11 cellular contexts compared by ENCODE assay signal in genomic region chr20:45336530-45337366, GRCh38. TPM values are rescaled to one million over a fixed set of nuclear protein-coding genes. Genes with fewer than 3 reads are reported as not detected.
DNase-seq lines count a peak whose midpoint lies in the region; ATAC-seq and TF ChIP-seq lines count a peak whose summit lies in the region.
"Had no signal": no experiment of that assay in that cellular context is flagged by ENCODE, and none has a peak within 500 bp of the region (broad histone marks: within the 10 kb centered on the region; RNA-seq: fewer than 3 reads in every experiment).

No MANE protein-coding gene starts in this region.

- ATAC-seq in GM21786 (IDR thresholded peaks at IDR 0.05; ENCODE audit: unreplicated experiment) = no peak

- peak overlapping the region in 1 of 2 donors; percentile 56 for H3K9ac ChIP-seq in mucosa of rectum (ENCODE audit: low read depth in 1 of 2, low read length in 2 of 2)

- DNase-seq in A172 (ENCODE audit: low spot score) = peak; percentile 91
- peak; percentile 99 for DNase-seq in MG63
- peak; percentile 99 for DNase-seq in epithelial cell of esophagus (ENCODE audit: low read depth)
- no peak for DNase-seq in NCI-H187 treated with DMSO at 0.1 percent for 48 hours (lab: John Stamatoyannopoulos, UW)
- DNase-seq in activated effector memory CD4-positive, alpha-beta T cell treated with anti-CD3 and anti-CD28 coated beads, Interleukin-2, amount 50 U/mL, for 16 hours = no peak
- DNase-seq in stimulated activated CD4-positive, alpha-beta T cell treated with anti-CD3 and anti-CD28 coated beads, Interleukin-4, amount 100 ng/mL, for 24 hours = no peak
- DNase-seq: NCI-H1930 had no signal

- peaks cover 93% of the 10 kb centered on the region for H3K36me3 ChIP-seq in MG63
- peaks cover 15 to 25% of the 10 kb centered on the region in 2 donors for H3K36me3 ChIP-seq in mucosa of rectum (ENCODE audit: control insufficient read depth in 2 of 2, insufficient read depth in 2 of 2, low read length in 2 of 2)

- H3K27me3 ChIP-seq in MG63 (no peaks in the 10 kb centered on the region), mucosa of rectum (ENCODE audit: control insufficient read depth in 2 of 2, insufficient read depth in 2 of 2, low read length in 2 of 2) (no peaks in the 10 kb centered on the region)

- no peak overlapping the region for H3K4me3 ChIP-seq in MG63
- H3K4me3 ChIP-seq in epithelial cell of esophagus (ENCODE audit: low read length) = no peak overlapping the region
- peak overlapping the region in 1 of 2 donors; percentile 23 for H3K4me3 ChIP-seq in mucosa of rectum (ENCODE audit: low read length in 2 of 2)

- H3K4me1 ChIP-seq in mucosa of rectum (ENCODE audit: control insufficient read depth in 2 of 2, insufficient read depth in 2 of 2, low read length in 2 of 2) = peaks cover 49 to 56% of the 10 kb centered on the region in 2 donors

- H3K27ac ChIP-seq in mucosa of rectum (ENCODE audit: low read depth in 2 of 2, low read length in 2 of 2) = peak overlapping the region; percentile 82 to 83

- H3K9me3 ChIP-seq in MG63 = no peaks in the 10 kb centered on the region
- H3K9me3 ChIP-seq in mucosa of rectum (ENCODE audit: control insufficient read depth in 2 of 2, low read length in 2 of 2) = no peaks in the 10 kb centered on the region

- TF ChIP-seq CTCF in epithelial cell of esophagus (IDR thresholded peaks at IDR 0.05; ENCODE audit: insufficient read depth, low read depth, low read length, missing control alignments) = no peak

RNA-seq across cellular contexts. Expression of gene SDC4, which starts 11.5 kb away (rescaled TPM):
- 42.4 and 43.9 TPM in 2 replicates for total RNA-seq in A172 (2014; rRNA removed; shearing (Covaris generic))
- total RNA-seq in MG63 (2014; rRNA removed; shearing (Covaris generic); ENCODE audit: low replicate concordance) = 204 and 214 TPM in 2 replicates
- total RNA-seq: B cell had no signal

RNA-seq across cellular contexts. Expression of gene SYS1, which starts 26.2 kb away (rescaled TPM):
- total RNA-seq in A172 (2014; rRNA removed; shearing (Covaris generic)) = 14.5 and 18.6 TPM in 2 replicates
- total RNA-seq in MG63 (2014; rRNA removed; shearing (Covaris generic); ENCODE audit: low replicate concordance) = 24.5 and 32.3 TPM in 2 replicates

RNA-seq across cellular contexts. Expression of gene MATN4, which starts 28.6 kb away (rescaled TPM):
- total RNA-seq in A172 (2014; rRNA removed; shearing (Covaris generic)) = not detected in 2 replicates
- not detected in 2 replicates for total RNA-seq in MG63 (2014; rRNA removed; shearing (Covaris generic); ENCODE audit: low replicate concordance)
- total RNA-seq: B cell had no signal

RNA-seq across cellular contexts. Expression of gene RBPJL, which starts 30.1 kb away (rescaled TPM):
- not detected in 2 replicates for total RNA-seq in A172 (2014; rRNA removed; shearing (Covaris generic))
- not detected in 2 replicates for total RNA-seq in MG63 (2014; rRNA removed; shearing (Covaris generic); ENCODE audit: low replicate concordance)
- total RNA-seq: B cell, lower leg skin had no signal

RNA-seq across cellular contexts. Expression of gene TP53TG5, which starts 41.4 kb away (rescaled TPM):
- total RNA-seq in A172 (2014; rRNA removed; shearing (Covaris generic)) = not detected in 2 replicates
- total RNA-seq in MG63 (2014; rRNA removed; shearing (Covaris generic); ENCODE audit: low replicate concordance) = not detected in 2 replicates
- total RNA-seq: B cell, lower leg skin had no signal

Comparison
In these comparisons a context has a peak if more than half of its experiments do, and no peak if none do; other contexts are left out.
1. DNase-seq: peak in A172 (single experiment), MG63 (single experiment) and epithelial cell of esophagus (single experiment); none in NCI-H187 treated with DMSO at 0.1 percent for 48 hours (single experiment), activated effector memory CD4-positive, alpha-beta T cell treated with anti-CD3 and anti-CD28 coated beads, Interleukin-2, amount 50 U/mL, for 16 hours (single experiment) and stimulated activated CD4-positive, alpha-beta T cell treated with anti-CD3 and anti-CD28 coated beads, Interleukin-4, amount 100 ng/mL, for 24 hours (single experiment).